ENCODE assay signal across 8 cellular contexts in the genomic region with DNA sequence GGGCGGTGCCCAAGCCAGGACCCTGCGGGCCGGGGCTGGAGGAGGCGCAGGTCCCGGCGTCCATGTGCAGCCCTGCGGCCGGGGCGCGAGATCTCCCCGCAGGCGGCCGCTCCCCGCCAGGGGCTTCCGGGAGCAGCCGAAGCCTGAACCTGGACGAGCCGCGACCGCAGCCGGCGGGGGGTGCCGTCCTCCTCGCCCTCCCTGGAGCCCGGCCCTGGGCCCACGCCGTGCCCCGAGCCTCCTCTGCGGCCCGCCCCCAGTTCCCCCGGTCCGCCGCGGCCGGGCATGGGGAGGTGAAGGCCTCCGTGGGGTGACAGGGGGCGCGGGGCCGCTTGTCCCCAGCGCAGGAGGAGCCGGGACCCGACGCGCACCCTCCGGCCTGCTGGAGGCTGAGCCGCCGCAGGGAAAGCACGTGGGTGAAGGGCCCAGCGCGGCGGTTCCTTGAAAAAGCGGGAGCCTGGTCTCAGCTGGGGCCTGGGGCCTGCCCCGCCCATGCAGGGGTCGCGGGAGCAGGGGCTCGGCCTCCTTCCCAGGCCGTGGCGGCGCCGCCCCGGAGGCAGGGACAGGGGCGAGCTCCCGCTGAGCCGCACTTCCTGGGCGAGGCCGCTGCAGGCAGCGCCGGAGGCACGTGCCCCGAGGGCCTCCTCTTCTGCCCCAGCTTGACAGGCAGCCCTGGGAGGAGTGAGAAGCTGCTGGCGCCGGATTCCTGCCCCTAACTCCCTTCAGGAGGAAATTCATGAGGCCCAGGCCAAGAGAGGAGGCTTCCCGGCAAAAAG. TPM values are rescaled to one million over a fixed set of nuclear protein-coding genes. Genes with fewer than 3 reads are reported as not detected.
A peak's percentile ranks its signal among the peaks of the same experiment; 100 is the strongest.
DNase-seq lines count a peak whose midpoint lies in the region; ATAC-seq, FAIRE-seq and TF ChIP-seq lines count a peak whose summit lies in the region.

No MANE protein-coding gene starts in this region.

- no peak overlapping the region for H2AFZ ChIP-seq in H1 (ENCODE audit: low read length)

- 17% methylated on average over 38 of the region's 73 CpGs; no CpG with 5 or more reads in 1 of the 2 experiments for WGBS in H1 (ENCODE audit: extremely low coverage in 1 of 2, insufficient coverage in 1 of 2, insufficient read length in 1 of 2, insufficient replicate concordance in 2 of 2, low coverage in 1 of 2, low lambda C conversion rate in 2 of 2, missing lambda C conversion rate in 1 of 2), 2 experiments
- WGBS in thymus = 3% methylated on average over 73 of the region's 73 CpGs

- H3K36me3 Mint-ChIP-seq in naive thymus-derived CD8-positive, alpha-beta T cell = peaks cover 0 to 2% (median 0%) of the 10 kb centered on the region in 3 donors

- H3K4me2 ChIP-seq in H1 (ENCODE audit: insufficient read depth in 1 of 2, low read depth in 2 of 2, low read length in 2 of 2) = peak overlapping the region; percentile 51 to 71; a peak in 3 of 4 replicates

- H3K36me3 ChIP-seq in H1 (ENCODE audit: control insufficient read depth in 2 of 4, insufficient read depth in 4 of 4, low read length in 3 of 4) = no peaks in the 10 kb centered on the region; a peak in 1 of 8 replicates
- no peaks in the 10 kb centered on the region for H3K36me3 ChIP-seq in thymus (ENCODE audit: control insufficient read depth, insufficient read depth)

- FAIRE-seq in H1 (lab: Jason Lieb, UNC) = no peak
- FAIRE-seq in GM12892 (lab: Jason Lieb, UNC) = no peak

- H3K79me2 ChIP-seq in H1 (ENCODE audit: control insufficient read depth in 1 of 2, insufficient read depth in 2 of 2, low read length in 2 of 2) = no peaks in the 10 kb centered on the region

- no peaks in the 10 kb centered on the region for H3K23me2 ChIP-seq in H1 (ENCODE audit: low read depth, low read length)

- peak overlapping the region; percentile 46 for H4K8ac ChIP-seq in H1 (ENCODE audit: extremely low read depth, insufficient read depth, low read length)

- H3K79me1 ChIP-seq in H1 (ENCODE audit: low read depth, low read length) = no peaks in the 10 kb centered on the region

- H3K27me3 Mint-ChIP-seq in naive thymus-derived CD8-positive, alpha-beta T cell = peaks cover 0 to 4% (median 0%) of the 10 kb centered on the region in 5 donors

- H3K27me3 ChIP-seq in H1 (replicated peaks in 1 of 4; ENCODE audit: control insufficient read depth in 3 of 4, extremely low read depth in 1 of 4, insufficient read depth in 3 of 4, low read length in 3 of 4) (peaks cover 4 to 32% (median 20%) of the 10 kb centered on the region in 4 experiments), thymus (ENCODE audit: control insufficient read depth, insufficient read depth) (peaks cover 11% of the 10 kb centered on the region)

- no peak overlapping the region for H2AK5ac ChIP-seq in H1 (ENCODE audit: low read depth, low read length)

- no peak overlapping the region for H2BK15ac ChIP-seq in H1 (ENCODE audit: low read length)

- POLR2A ChIA-PET in H1 (lab: Charles Lee; ENCODE audit: partially characterized antibody) = interaction anchor here (0.7 kb wide), 1 partner anchor 226 kb away, joined by 3 read pairs; no protein-coding TSS in a partner anchor
- POLR2A ChIA-PET in naive thymus-derived CD8-positive, alpha-beta T cell (lab: Charles Lee) = interaction anchor here (0.6 to 4.0 kb wide), 24 partner anchors 16 to 1160 kb away, joined by 3 to 35 read pairs (median 5); no protein-coding TSS in a partner anchor

- no peak for TF ChIP-seq CTCF in H1 (IDR thresholded peaks at IDR 0.05; ENCODE audit: control extremely low read depth in 1 of 3, insufficient read depth in 1 of 3, low read depth in 1 of 3, low read length in 3 of 3)

- peak overlapping the region in 9 of 10 donors; percentile 66 to 89 (median 80) for H3K4me3 Mint-ChIP-seq in naive thymus-derived CD8-positive, alpha-beta T cell

- no peak overlapping the region for H2BK5ac ChIP-seq in H1 (ENCODE audit: low read depth, low read length)

- no peak for TF ChIP-seq EP300 in H1 (IDR thresholded peaks at IDR 0.05; ENCODE audit: borderline replicate concordance in 1 of 2, low read depth in 2 of 2, low read length in 2 of 2)

- no peak overlapping the region for H3K4ac ChIP-seq in H1 (replicated peaks; ENCODE audit: insufficient read length, low read depth, low read length)

- TF ChIP-seq POLR2A in H1 (IDR thresholded peaks at IDR 0.05; ENCODE audit: control extremely low read depth in 1 of 2, low read depth in 2 of 2, low read length in 2 of 2) (no peak), GM12892 (IDR thresholded peaks at IDR 0.05; ENCODE audit: low read depth, low read length) (no peak)

- TF ChIP-seq RAD21 in H1 (IDR thresholded peaks at IDR 0.05 in 1 of 2, conservative IDR thresholded peaks at IDR 0.05 in 1 of 2; ENCODE audit: low read depth in 2 of 2, low read length in 2 of 2) = no peak

- no peak overlapping the region for H3K56ac ChIP-seq in H1 (replicated peaks; ENCODE audit: insufficient read length, low read depth, low read length)

- no peaks in the 10 kb centered on the region for H3K9me3 Mint-ChIP-seq in naive thymus-derived CD8-positive, alpha-beta T cell

- peaks cover 8 to 41% (median 34%) of the 10 kb centered on the region in 4 donors for H3K4me1 Mint-ChIP-seq in naive thymus-derived CD8-positive, alpha-beta T cell

- no peak overlapping the region for H2BK20ac ChIP-seq in H1 (ENCODE audit: low read length)

- CTCF ChIA-PET in H1 (lab: Charles Lee; ENCODE audit: partially characterized antibody) = interaction anchor here (0.5 to 2.5 kb wide), 11 partner anchors 12 to 340 kb away, joined by 3 to 12 read pairs (median 3); no protein-coding TSS in a partner anchor

- H2BK120ac ChIP-seq in H1 (replicated peaks; ENCODE audit: low read depth, low read length) = no peak overlapping the region

- H4K20me1 ChIP-seq in H1 (replicated peaks in 1 of 2; ENCODE audit: control insufficient read depth in 1 of 2, insufficient read depth in 2 of 2, low read length in 2 of 2) = no peaks in the 10 kb centered on the region

- H3K4me3 ChIP-seq in H1 (ENCODE audit: extremely low read depth in 1 of 4, insufficient read depth in 2 of 4, low read depth in 3 of 4, low read length in 4 of 4) = peak overlapping the region; percentile 5 to 57 (median 10); a peak in 6 of 8 replicates
- peak overlapping the region; percentile 61 for H3K4me3 ChIP-seq in thymus (ENCODE audit: low read length)

- H3K18ac ChIP-seq in H1 (ENCODE audit: extremely low read depth, low read length) = peak overlapping the region; percentile 24

- no peak overlapping the region for H4K5ac ChIP-seq in H1 (ENCODE audit: insufficient read length, low read depth, low read length)

- ATAC-seq in HG02610 (IDR thresholded peaks at IDR 0.05; ENCODE audit: unreplicated experiment) (peak; percentile 42), HG03097 (IDR thresholded peaks at IDR 0.05; ENCODE audit: low FRiP score, unreplicated experiment) (no peak), HG03025 (IDR thresholded peaks at IDR 0.05; ENCODE audit: low FRiP score, unreplicated experiment) (no peak)
- peak; percentile 82 to 88 for ATAC-seq in naive thymus-derived CD8-positive, alpha-beta T cell

- H3K14ac ChIP-seq in H1 (ENCODE audit: insufficient read length) = no peak overlapping the region

- peak overlapping the region; percentile 70; the same call in 1 of the 2 replicates for H2BK12ac ChIP-seq in H1 (ENCODE audit: low read depth, low read length)

- peak; percentile 36 to 63 for DNase-seq in activated CD4-positive, alpha-beta T cell treated with anti-CD3 and anti-CD28 coated beads, Interleukin-2, amount 50 U/mL, for 48 hours
- DNase-seq in H1 (ENCODE audit: low read depth in 1 of 2, low spot score in 2 of 2) (peak in 1 of 2 experiments; percentile 66), GM12892 (ENCODE audit: insufficient read length) (no peak)
- peak; percentile 46 to 83 (median 63) for DNase-seq in naive thymus-derived CD8-positive, alpha-beta T cell

- H3K9me3 ChIP-seq in H1 (ENCODE audit: insufficient read depth in 2 of 2, low read depth in 1 of 2, low read length in 1 of 2) (no peaks in the 10 kb centered on the region), thymus (ENCODE audit: control insufficient read depth) (peaks cover 1% of the 10 kb centered on the region)

- H3K4me1 ChIP-seq in H1 (replicated peaks in 1 of 4; ENCODE audit: control insufficient read depth in 3 of 4, insufficient read depth in 4 of 4, low read length in 3 of 4) (peaks cover 0 to 23% (median 10%) of the 10 kb centered on the region in 4 experiments; a peak in 6 of 7 replicates), thymus (ENCODE audit: control insufficient read depth, insufficient read depth, low read length) (peaks cover 14% of the 10 kb centered on the region)

- peak overlapping the region in 9 of 10 donors; percentile 74 to 95 (median 94) for H3K27ac Mint-ChIP-seq in naive thymus-derived CD8-positive, alpha-beta T cell

- H3K9ac ChIP-seq in H1 (replicated peaks in 1 of 4; ENCODE audit: extremely low read depth in 1 of 4, low read depth in 3 of 4, low read length in 3 of 4) = no peak overlapping the region

- H3K27ac ChIP-seq in H1 (ENCODE audit: low read depth, low read length) = no peak overlapping the region
- H3K27ac ChIP-seq in thymus (ENCODE audit: low read depth) = peak overlapping the region; percentile 66

- H4K91ac ChIP-seq in H1 (replicated peaks; ENCODE audit: insufficient read length, low read length) = no peak overlapping the region

- H3K23ac ChIP-seq in H1 (ENCODE audit: insufficient read length) = no peak overlapping the region

TF ChIP-seq in H1, 55 proteins besides CTCF, POLR2A, EP300 and RAD21 (continues in another document):
- TF ChIP-seq TAF1 (IDR thresholded peaks at IDR 0.05; ENCODE audit: low read depth, low read length) (no peak), SUZ12 (IDR thresholded peaks at IDR 0.05; ENCODE audit: low read length) (peak; percentile 66), HDAC6 (IDR thresholded peaks at IDR 0.05; ENCODE audit: low read depth, low read length) (no peak), YY1 (IDR thresholded peaks at IDR 0.05; ENCODE audit: low read depth, low read length) (no peak), BCL11A (IDR thresholded peaks at IDR 0.05; ENCODE audit: low read depth in 2 of 2, low read length in 2 of 2) (no peak), POLR2AphosphoS5 (IDR thresholded peaks at IDR 0.05; ENCODE audit: low read depth, low read length) (no peak), RXRA (IDR thresholded peaks at IDR 0.05; ENCODE audit: insufficient read depth, low read depth, low read length) (no peak)

RNA-seq across cellular contexts. Expression of a gene that starts 55.6 kb away (rescaled TPM):
- total RNA-seq in H1 (2021; fragmentation: NEBNext Ultra II Directional; extraction: Animal tissue kit (Norgen Biotek cat#: 25700)) = 95.9 and 102 TPM in 2 replicates
- 35.1 and 49.6 TPM in 2 replicates for polyA plus RNA-seq in H1 (2011; rRNA removed)
- 51.3 TPM for polyA plus RNA-seq in H1 (2011; cell fraction: cytosol; rRNA removed)
- polyA plus RNA-seq in H1 (2011; cell fraction: nucleus; rRNA removed) = 44.9 TPM
- polyA plus RNA-seq in H1 (2012, experiment 1 of 2) = 47.5 to 73.4 TPM (median 53.6 TPM) in 4 replicates
- polyA plus RNA-seq in H1 (2012, experiment 2 of 2) = 17.1 TPM
- polyA plus RNA-seq in H1 (2013, experiment 1 of 2) = 145 TPM
- 143 TPM for polyA plus RNA-seq in H1 (2013, experiment 2 of 2)
- polyA minus RNA-seq in H1 (2011; rRNA and poly(A)+ RNA removed) = 86.1 and 102 TPM in 2 replicates
- 44.5 TPM for polyA minus RNA-seq in H1 (2011; cell fraction: cytosol; rRNA and poly(A)+ RNA removed)
- polyA minus RNA-seq in H1 (2011; cell fraction: nucleus; rRNA and poly(A)+ RNA removed) = 73.2 TPM
- 100 to 1,000 TPM; 411 to 418 TPM for total RNA-seq in naive thymus-derived CD8-positive, alpha-beta T cell
- 100 to 1,000 TPM; 143 to 237 (median 172) TPM for polyA plus RNA-seq in naive thymus-derived CD8-positive, alpha-beta T cell
- 144 TPM for polyA plus RNA-seq in thymus
- 106 TPM for polyA plus RNA-seq in GM12892 (2012; ENCODE audit: missing spikeins)

Comparison
In these comparisons a context has a peak if more than half of its experiments do, and no peak if none do; other contexts are left out.
1. ATAC-seq: peak in HG02610 (single experiment) and naive thymus-derived CD8-positive, alpha-beta T cell (2 of 2); none in HG03097 (single experiment) and HG03025 (single experiment).